1 cellular context compared by ENCODE assay signal in the genomic region with DNA sequence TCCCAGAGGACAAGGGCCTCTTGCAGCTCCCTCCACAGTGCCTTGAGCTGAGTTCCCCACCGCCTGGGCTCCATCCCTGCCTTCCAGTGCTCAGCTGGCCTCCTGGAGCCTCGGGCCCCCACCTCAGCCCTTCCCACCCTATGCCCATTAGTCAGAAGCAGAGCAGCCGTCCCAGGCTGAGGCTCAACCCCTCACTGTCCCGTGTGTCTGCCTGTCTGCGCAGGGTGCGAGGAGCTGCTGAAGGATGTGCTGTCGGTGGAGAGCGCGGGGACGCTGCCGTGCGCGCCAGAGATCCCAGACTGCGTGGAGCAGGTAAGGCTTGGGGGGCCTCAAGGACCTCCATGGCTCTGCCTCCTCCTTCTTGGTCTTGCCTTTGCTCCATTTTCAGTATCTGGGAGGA.
TF ChIP-seq lines count a peak whose summit lies in the region.

No MANE protein-coding gene starts in this region.

TF ChIP-seq in H1, 55 proteins besides CTCF, POLR2A, EP300 and RAD21 (continued from another document):
- TF ChIP-seq, protein P1, sequence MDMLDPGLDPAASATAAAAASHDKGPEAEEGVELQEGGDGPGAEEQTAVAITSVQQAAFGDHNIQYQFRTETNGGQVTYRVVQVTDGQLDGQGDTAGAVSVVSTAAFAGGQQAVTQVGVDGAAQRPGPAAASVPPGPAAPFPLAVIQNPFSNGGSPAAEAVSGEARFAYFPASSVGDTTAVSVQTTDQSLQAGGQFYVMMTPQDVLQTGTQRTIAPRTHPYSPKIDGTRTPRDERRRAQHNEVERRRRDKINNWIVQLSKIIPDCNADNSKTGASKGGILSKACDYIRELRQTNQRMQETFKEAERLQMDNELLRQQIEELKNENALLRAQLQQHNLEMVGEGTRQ (IDR thresholded peaks at IDR 0.05; ENCODE audit: low read length), result no peak
- no peak for TF ChIP-seq CHD1 (IDR thresholded peaks at IDR 0.05; ENCODE audit: low read depth, low read length)
